Comparison of ENCODE assay signal across 10 cellular contexts in the genomic region with DNA sequence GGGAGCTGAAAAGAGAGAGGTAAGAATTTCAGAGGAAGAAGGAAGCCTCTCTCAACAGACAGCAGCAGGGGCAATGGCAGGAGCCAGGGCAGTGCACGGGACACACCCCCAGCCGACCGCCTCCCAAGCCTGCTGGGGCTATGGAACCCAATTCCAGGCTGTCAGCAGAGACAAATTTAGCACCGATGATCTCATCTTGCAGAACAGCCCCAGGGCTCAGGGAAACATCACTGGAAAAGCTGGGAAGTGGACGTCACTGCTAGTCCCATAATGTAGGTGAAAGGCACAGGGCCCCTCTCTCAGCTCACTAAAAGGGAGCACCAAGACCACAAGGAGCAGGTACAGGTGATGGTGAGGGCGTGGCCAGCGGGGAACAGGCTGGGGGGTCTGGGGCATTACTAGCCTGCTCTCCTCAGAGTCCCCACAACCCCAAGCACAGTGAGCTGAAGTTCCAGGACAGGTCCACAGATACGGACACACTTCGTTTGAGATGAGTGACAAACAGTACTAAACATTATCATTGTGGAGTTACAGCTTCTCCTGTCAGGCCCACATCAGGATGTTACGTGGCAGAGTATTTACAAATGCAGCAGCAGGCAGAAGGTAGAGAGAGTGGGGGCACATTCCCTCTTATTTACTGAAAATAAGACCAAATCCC.
DNase-seq lines count a peak whose midpoint lies in the region; ATAC-seq, FAIRE-seq and TF ChIP-seq lines count a peak whose summit lies in the region.
"Had no signal": no experiment of that assay in that cellular context is flagged by ENCODE, and none has a peak within 500 bp of the region (broad histone marks: within the 10 kb centered on the region; RNA-seq: fewer than 3 reads in every experiment).

No MANE protein-coding gene starts in this region.

- H3K36me3 ChIP-seq in hepatocyte (replicated peaks; ENCODE audit: insufficient read depth, low read depth): no peaks in the 10 kb centered on the region

- 48% methylated on average over 10 of the region's 10 CpGs for WGBS in hepatocyte (ENCODE audit: low lambda C conversion rate, missing lambda C conversion rate)

- H3K4me2 ChIP-seq in hepatocyte: no peak overlapping the region
- H3K4me2 ChIP-seq: A549 had no signal

- no peaks in the 10 kb centered on the region for H3K9me3 Mint-ChIP-seq in type B pancreatic cell
- H3K9me3 Mint-ChIP-seq in activated CD8-positive, alpha-beta memory T cell treated with anti-CD3 and anti-CD28 coated beads, Interleukin-2, amount 10 ng/mL, durations not matched to agents 7 days and 5 days (ENCODE audit: low read depth): no peaks in the 10 kb centered on the region

- in situ Hi-C loops in astrocyte of the cerebellum (cut with HindIII; ENCODE audit: low sequenced_read_pairs): no loop called here

- peaks cover 46% of the 10 kb centered on the region for H3K27me3 Mint-ChIP-seq in type B pancreatic cell
- H3K27me3 Mint-ChIP-seq in activated CD8-positive, alpha-beta memory T cell treated with anti-CD3 and anti-CD28 coated beads, Interleukin-2, amount 10 ng/mL, durations not matched to agents 7 days and 5 days: peaks cover 59% of the 10 kb centered on the region

- ATAC-seq in activated CD8-positive, alpha-beta memory T cell treated with anti-CD3 and anti-CD28 coated beads, Interleukin-2, amount 10 ng/mL, durations not matched to agents 7 days and 5 days: no peak
- ATAC-seq: A549, GM12878 had no signal

- no peaks in the 10 kb centered on the region for H3K79me2 ChIP-seq in hepatocyte

- no peaks in the 10 kb centered on the region for H3K9me3 ChIP-seq in hepatocyte (ENCODE audit: low read depth)

- H3K4me3 Mint-ChIP-seq in type B pancreatic cell: no peak overlapping the region
- H3K4me3 Mint-ChIP-seq in activated CD8-positive, alpha-beta memory T cell treated with anti-CD3 and anti-CD28 coated beads, Interleukin-2, amount 10 ng/mL, durations not matched to agents 7 days and 5 days: no peak overlapping the region

- peaks cover 41% of the 10 kb centered on the region for H3K4me1 Mint-ChIP-seq in type B pancreatic cell (ENCODE audit: unreplicated experiment)
- H3K4me1 Mint-ChIP-seq in activated CD8-positive, alpha-beta memory T cell treated with anti-CD3 and anti-CD28 coated beads, Interleukin-2, amount 10 ng/mL, durations not matched to agents 7 days and 5 days: peaks cover 12% of the 10 kb centered on the region

- H3K4me3 ChIP-seq in astrocyte of the cerebellum (ENCODE audit: low read depth, low read length): no peak overlapping the region
- H3K4me3 ChIP-seq in hepatocyte: no peak overlapping the region
- H3K4me3 ChIP-seq: A549, GM12878 had no signal

- H3K27ac Mint-ChIP-seq in type B pancreatic cell: peak overlapping the region; percentile 7
- H3K27ac Mint-ChIP-seq in activated CD8-positive, alpha-beta memory T cell treated with anti-CD3 and anti-CD28 coated beads, Interleukin-2, amount 10 ng/mL, durations not matched to agents 7 days and 5 days: no peak overlapping the region

- H2AFZ ChIP-seq in hepatocyte: no peak overlapping the region

- H3K4me1 ChIP-seq in hepatocyte (ENCODE audit: insufficient read depth): peaks cover 12% of the 10 kb centered on the region
- H3K4me1 ChIP-seq: A549 had no signal

- H3K9me2 ChIP-seq in hepatocyte (replicated peaks; ENCODE audit: insufficient read depth): no peaks in the 10 kb centered on the region

- CTCF ChIA-PET in activated CD8-positive, alpha-beta memory T cell treated with anti-CD3 and anti-CD28 coated beads, Interleukin-2, amount 10 ng/mL, durations not matched to agents 7 days and 5 days (lab: Charles Lee): interaction anchor here (1.1 kb wide), 1 partner anchor 21 kb away, joined by 3 read pairs; no protein-coding TSS in a partner anchor

- FAIRE-seq in RCC 7860 (lab: Jason Lieb, UNC): no peak
- FAIRE-seq: A549, GM12878 had no signal

- peaks cover 19% of the 10 kb centered on the region for H3K27me3 ChIP-seq in hepatocyte

- H3K36me3 Mint-ChIP-seq in type B pancreatic cell: no peaks in the 10 kb centered on the region
- H3K36me3 Mint-ChIP-seq in activated CD8-positive, alpha-beta memory T cell treated with anti-CD3 and anti-CD28 coated beads, Interleukin-2, amount 10 ng/mL, durations not matched to agents 7 days and 5 days: no peaks in the 10 kb centered on the region

- H3K27ac ChIP-seq in hepatocyte: no peak overlapping the region
- H3K27ac ChIP-seq: A549 had no signal

- no peaks in the 10 kb centered on the region for H4K20me1 ChIP-seq in hepatocyte (ENCODE audit: insufficient read depth, poor library complexity, severe bottlenecking)

- peak; percentile 49 for DNase-seq in NCI-H2227 (lab: John Stamatoyannopoulos, UW; ENCODE audit: unreplicated experiment)
- no peak for DNase-seq in NCI-H2227 treated with DMSO at 0.1 percent for 48 hours (lab: John Stamatoyannopoulos, UW)
- DNase-seq in astrocyte of the cerebellum (ENCODE audit: low read depth): peak; percentile 15
- DNase-seq in hepatocyte (ENCODE audit: low spot score): peak; percentile 39
- no peak for DNase-seq in type B pancreatic cell (ENCODE audit: extremely low spot score, unreplicated experiment)
- no peak for DNase-seq in activated CD8-positive, alpha-beta memory T cell treated with anti-CD3 and anti-CD28 coated beads, Interleukin-2, amount 10 ng/mL, durations not matched to agents 7 days and 5 days
- no peak for DNase-seq in cerebellar nuclear complex (lab: John Stamatoyannopoulos, UW)
- DNase-seq in RCC 7860 (ENCODE audit: low spot score): no peak

- TF ChIP-seq CTCF in astrocyte of the cerebellum (IDR thresholded peaks at IDR 0.05; ENCODE audit: low read depth, low read length, missing control alignments) (no peak), hepatocyte (IDR thresholded peaks at IDR 0.05; ENCODE audit: poor library complexity) (no peak), type B pancreatic cell (conservative IDR thresholded peaks at IDR 0.05) (no peak)

Comparison
In these comparisons a context has a peak if more than half of its experiments do, and no peak if none do; other contexts are left out.
1. DNase-seq: peak in NCI-H2227 (single experiment), astrocyte of the cerebellum (single experiment) and hepatocyte (single experiment); none in NCI-H2227 treated with DMSO at 0.1 percent for 48 hours (single experiment), type B pancreatic cell (single experiment), activated CD8-positive, alpha-beta memory T cell treated with anti-CD3 and anti-CD28 coated beads, Interleukin-2, amount 10 ng/mL, durations not matched to agents 7 days and 5 days (single experiment), cerebellar nuclear complex (0 of 2) and RCC 7860 (single experiment).